In genomic region chr2:55761526-55761925, GRCh38 we compare ENCODE assay signal across 1 cellular context.
TF ChIP-seq lines count a peak whose summit lies in the region.

No MANE protein-coding gene starts in this region.

TF ChIP-seq in SK-N-SH treated with all-trans-retinoic acid at 6 μM for 48 hours, 23 proteins besides CTCF, POLR2A, EP300 and RAD21 (continued from another document):
- TF ChIP-seq PATZ1 (CRISPR knock-in tag; IDR thresholded peaks at IDR 0.05; ENCODE audit: borderline replicate concordance): no peak
- TF ChIP-seq CSRNP3 (CRISPR knock-in tag; IDR thresholded peaks at IDR 0.05): no peak
- no peak for TF ChIP-seq TSHZ2 (CRISPR knock-in tag; IDR thresholded peaks at IDR 0.05)
- no peak for TF ChIP-seq ZFP30 (CRISPR knock-in tag; IDR thresholded peaks at IDR 0.05)
- TF ChIP-seq CSDC2 (CRISPR knock-in tag; IDR thresholded peaks at IDR 0.05): no peak
- TF ChIP-seq ZNF70 (CRISPR knock-in tag; IDR thresholded peaks at IDR 0.05): no peak
- TF ChIP-seq SNAI2 (CRISPR knock-in tag; IDR thresholded peaks at IDR 0.05): no peak
- no peak for TF ChIP-seq CREB5 (CRISPR knock-in tag; IDR thresholded peaks at IDR 0.05; ENCODE audit: low read depth)
- TF ChIP-seq POU6F1 (CRISPR knock-in tag; IDR thresholded peaks at IDR 0.05; ENCODE audit: borderline replicate concordance, low read depth): no peak
- TF ChIP-seq OSR1 (CRISPR knock-in tag; IDR thresholded peaks at IDR 0.05): no peak
- TF ChIP-seq ISL1 (CRISPR knock-in tag; IDR thresholded peaks at IDR 0.05): no peak
- no peak for TF ChIP-seq GLIS3 (CRISPR knock-in tag; IDR thresholded peaks at IDR 0.05)
- no peak for TF ChIP-seq PPARA (CRISPR knock-in tag; IDR thresholded peaks at IDR 0.05; ENCODE audit: borderline replicate concordance)
- no peak for TF ChIP-seq ZNF8 (CRISPR knock-in tag; IDR thresholded peaks at IDR 0.05)
- no peak for TF ChIP-seq ZC3H10 (CRISPR knock-in tag; IDR thresholded peaks at IDR 0.05)
